Comparison of ENCODE assay signal across 1 cellular context in the genomic region with DNA sequence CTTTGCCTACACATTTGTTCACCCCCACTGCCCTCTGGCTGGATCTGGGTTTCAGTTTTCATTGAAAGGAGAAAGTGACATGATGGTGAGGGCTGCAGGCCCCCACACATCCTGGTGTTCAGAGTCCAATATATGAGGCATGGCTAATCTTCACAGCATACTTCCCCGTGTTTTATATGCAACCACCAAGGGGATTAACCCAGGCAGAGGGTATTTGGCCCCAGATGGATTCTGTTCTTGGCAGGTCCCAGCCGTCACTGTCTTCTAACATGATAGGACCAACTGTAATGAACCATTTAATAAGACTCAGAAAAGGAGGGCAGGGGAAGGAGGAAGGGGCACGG.
TF ChIP-seq lines count a peak whose summit lies in the region.

No MANE protein-coding gene starts in this region.

TF ChIP-seq in SK-N-SH, 30 proteins besides CTCF, POLR2A, EP300 and RAD21:
- TF ChIP-seq, protein P1, sequence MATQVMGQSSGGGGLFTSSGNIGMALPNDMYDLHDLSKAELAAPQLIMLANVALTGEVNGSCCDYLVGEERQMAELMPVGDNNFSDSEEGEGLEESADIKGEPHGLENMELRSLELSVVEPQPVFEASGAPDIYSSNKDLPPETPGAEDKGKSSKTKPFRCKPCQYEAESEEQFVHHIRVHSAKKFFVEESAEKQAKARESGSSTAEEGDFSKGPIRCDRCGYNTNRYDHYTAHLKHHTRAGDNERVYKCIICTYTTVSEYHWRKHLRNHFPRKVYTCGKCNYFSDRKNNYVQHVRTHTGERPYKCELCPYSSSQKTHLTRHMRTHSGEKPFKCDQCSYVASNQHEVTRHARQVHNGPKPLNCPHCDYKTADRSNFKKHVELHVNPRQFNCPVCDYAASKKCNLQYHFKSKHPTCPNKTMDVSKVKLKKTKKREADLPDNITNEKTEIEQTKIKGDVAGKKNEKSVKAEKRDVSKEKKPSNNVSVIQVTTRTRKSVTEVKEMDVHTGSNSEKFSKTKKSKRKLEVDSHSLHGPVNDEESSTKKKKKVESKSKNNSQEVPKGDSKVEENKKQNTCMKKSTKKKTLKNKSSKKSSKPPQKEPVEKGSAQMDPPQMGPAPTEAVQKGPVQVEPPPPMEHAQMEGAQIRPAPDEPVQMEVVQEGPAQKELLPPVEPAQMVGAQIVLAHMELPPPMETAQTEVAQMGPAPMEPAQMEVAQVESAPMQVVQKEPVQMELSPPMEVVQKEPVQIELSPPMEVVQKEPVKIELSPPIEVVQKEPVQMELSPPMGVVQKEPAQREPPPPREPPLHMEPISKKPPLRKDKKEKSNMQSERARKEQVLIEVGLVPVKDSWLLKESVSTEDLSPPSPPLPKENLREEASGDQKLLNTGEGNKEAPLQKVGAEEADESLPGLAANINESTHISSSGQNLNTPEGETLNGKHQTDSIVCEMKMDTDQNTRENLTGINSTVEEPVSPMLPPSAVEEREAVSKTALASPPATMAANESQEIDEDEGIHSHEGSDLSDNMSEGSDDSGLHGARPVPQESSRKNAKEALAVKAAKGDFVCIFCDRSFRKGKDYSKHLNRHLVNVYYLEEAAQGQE (IDR thresholded peaks at IDR 0.05; ENCODE audit: low read depth, low read length), result no peak
- TF ChIP-seq FOXJ3 (CRISPR knock-in tag; IDR thresholded peaks at IDR 0.05) (no peak), USF2 (IDR thresholded peaks at IDR 0.05; ENCODE audit: borderline replicate concordance, low read depth, low read length) (no peak), FOXM1 (IDR thresholded peaks at IDR 0.05; ENCODE audit: low read depth) (no peak), ELF1 (IDR thresholded peaks at IDR 0.05) (no peak), FOSL2 (IDR thresholded peaks at IDR 0.05; ENCODE audit: borderline replicate concordance, low read depth) (no peak), EZH2phosphoT487 (IDR thresholded peaks at IDR 0.05; ENCODE audit: borderline replicate concordance, low read depth) (no peak), RCOR1 (IDR thresholded peaks at IDR 0.05; ENCODE audit: low read length) (no peak), ZBTB33 (IDR thresholded peaks at IDR 0.05; ENCODE audit: borderline replicate concordance, low read depth) (no peak), GABPA (IDR thresholded peaks at IDR 0.05; ENCODE audit: low read depth) (no peak), TEAD4 (IDR thresholded peaks at IDR 0.05; ENCODE audit: borderline replicate concordance, insufficient read depth) (no peak), YY1 (IDR thresholded peaks at IDR 0.05; ENCODE audit: low read depth) (no peak), RXRA (IDR thresholded peaks at IDR 0.05; ENCODE audit: borderline replicate concordance, low read depth) (no peak), POLR2AphosphoS5 (IDR thresholded peaks at IDR 0.05; ENCODE audit: low read depth, low read length) (no peak), RFX5 (IDR thresholded peaks at IDR 0.05; ENCODE audit: low read length) (no peak), JUND (IDR thresholded peaks at IDR 0.05) (no peak)
